Comparison of ENCODE assay signal across 1 cellular context in genomic region chr20:34312024-34312460, GRCh38.
TF ChIP-seq lines count a peak whose summit lies in the region.

No MANE protein-coding gene starts in this region.

TF ChIP-seq in GM12878, 131 proteins besides CTCF, POLR2A, EP300 and RAD21 (continued from another document):
- TF ChIP-seq DPF2 (IDR thresholded peaks at IDR 0.05) (no peak), BACH1 (IDR thresholded peaks at IDR 0.05; ENCODE audit: borderline replicate concordance) (no peak), IKZF2 (IDR thresholded peaks at IDR 0.05) (no peak), RELA (IDR thresholded peaks at IDR 0.05; ENCODE audit: borderline replicate concordance, partially characterized antibody) (no peak), MTA2 (IDR thresholded peaks at IDR 0.05; ENCODE audit: low read depth) (no peak), BMI1 (IDR thresholded peaks at IDR 0.05; ENCODE audit: borderline replicate concordance) (no peak), PAX8 (IDR thresholded peaks at IDR 0.05) (no peak), RAD51 (IDR thresholded peaks at IDR 0.05) (no peak), CHD1 (IDR thresholded peaks at IDR 0.05; ENCODE audit: low read depth, low read length) (no peak), ATF7 (IDR thresholded peaks at IDR 0.05; ENCODE audit: low read depth) (no peak)
- TF ChIP-seq, protein P1, sequence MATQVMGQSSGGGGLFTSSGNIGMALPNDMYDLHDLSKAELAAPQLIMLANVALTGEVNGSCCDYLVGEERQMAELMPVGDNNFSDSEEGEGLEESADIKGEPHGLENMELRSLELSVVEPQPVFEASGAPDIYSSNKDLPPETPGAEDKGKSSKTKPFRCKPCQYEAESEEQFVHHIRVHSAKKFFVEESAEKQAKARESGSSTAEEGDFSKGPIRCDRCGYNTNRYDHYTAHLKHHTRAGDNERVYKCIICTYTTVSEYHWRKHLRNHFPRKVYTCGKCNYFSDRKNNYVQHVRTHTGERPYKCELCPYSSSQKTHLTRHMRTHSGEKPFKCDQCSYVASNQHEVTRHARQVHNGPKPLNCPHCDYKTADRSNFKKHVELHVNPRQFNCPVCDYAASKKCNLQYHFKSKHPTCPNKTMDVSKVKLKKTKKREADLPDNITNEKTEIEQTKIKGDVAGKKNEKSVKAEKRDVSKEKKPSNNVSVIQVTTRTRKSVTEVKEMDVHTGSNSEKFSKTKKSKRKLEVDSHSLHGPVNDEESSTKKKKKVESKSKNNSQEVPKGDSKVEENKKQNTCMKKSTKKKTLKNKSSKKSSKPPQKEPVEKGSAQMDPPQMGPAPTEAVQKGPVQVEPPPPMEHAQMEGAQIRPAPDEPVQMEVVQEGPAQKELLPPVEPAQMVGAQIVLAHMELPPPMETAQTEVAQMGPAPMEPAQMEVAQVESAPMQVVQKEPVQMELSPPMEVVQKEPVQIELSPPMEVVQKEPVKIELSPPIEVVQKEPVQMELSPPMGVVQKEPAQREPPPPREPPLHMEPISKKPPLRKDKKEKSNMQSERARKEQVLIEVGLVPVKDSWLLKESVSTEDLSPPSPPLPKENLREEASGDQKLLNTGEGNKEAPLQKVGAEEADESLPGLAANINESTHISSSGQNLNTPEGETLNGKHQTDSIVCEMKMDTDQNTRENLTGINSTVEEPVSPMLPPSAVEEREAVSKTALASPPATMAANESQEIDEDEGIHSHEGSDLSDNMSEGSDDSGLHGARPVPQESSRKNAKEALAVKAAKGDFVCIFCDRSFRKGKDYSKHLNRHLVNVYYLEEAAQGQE (IDR thresholded peaks at IDR 0.05; ENCODE audit: low read depth, low read length) = no peak
